ENCODE assay signal across 19 cellular contexts in the genomic region with DNA sequence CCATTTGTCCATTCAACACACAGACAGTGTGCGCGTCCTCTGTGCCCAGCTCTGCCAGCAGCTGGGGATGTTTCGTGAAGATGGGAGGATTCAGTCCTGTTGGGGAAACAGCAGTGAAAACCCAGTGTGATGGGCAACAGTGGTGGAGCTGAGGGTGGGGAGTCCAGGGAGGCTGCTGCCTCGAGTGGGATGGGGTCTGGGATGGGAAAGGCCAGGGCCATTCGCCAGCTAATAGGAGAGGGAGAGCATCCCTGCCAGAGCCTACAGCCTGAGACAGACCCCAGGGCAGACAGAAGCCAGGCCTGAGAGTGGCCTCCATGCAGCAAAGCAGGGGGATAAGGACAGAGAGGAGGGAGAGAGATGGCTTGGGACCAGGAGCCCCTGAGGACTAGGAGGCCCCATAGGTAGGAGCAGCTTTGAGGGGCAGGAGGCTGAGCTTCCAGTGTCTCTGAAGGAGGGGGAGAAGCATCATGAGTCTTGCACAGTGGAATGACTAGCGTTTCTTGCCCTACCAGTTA.
"Had no signal": no experiment of that assay in that cellular context is flagged by ENCODE, and none has a peak within 500 bp of the region (broad histone marks: within the 10 kb centered on the region; RNA-seq: fewer than 3 reads in every experiment).

No MANE protein-coding gene starts in this region.

- H3K4me3 Mint-ChIP-seq: activated CD4-positive, alpha-beta T cell treated with anti-CD3 and anti-CD28 coated beads for 36 hours; activated T-helper 17 cell treated with anti-CD3 and anti-CD28 coated beads, Interleukin-2, amount 50 U/mL, for 72 hours; natural killer cell treated with Interleukin-12 subunit alpha and Interleukin-12 subunit beta and Interleukin-15 and Interleukin-18, amount 100 ng/mL, for 72 hours; T-helper 2 cell treated with Interferon-gamma antibody and Interleukin-4, amounts not matched to agents 5 μg/mL and 100 μg/mL, for 36 hours had no signal

- H3K9me3 ChIP-seq: left lung, mucosa of descending colon, testis, transverse colon had no signal

- DNase-seq: activated CD4-positive, alpha-beta T cell treated with anti-CD3 and anti-CD28 coated beads for 36 hours; activated CD4-positive, CD25-positive, alpha-beta regulatory T cell; activated naive CD4-positive, alpha-beta T cell; cerebellar nuclear complex; effector memory CD4-positive, alpha-beta T cell; mesendoderm; mucosa of descending colon; stimulated activated naive CD4-positive, alpha-beta T cell; T-helper 1 cell; testis; transverse colon had no signal

- H3K36me3 Mint-ChIP-seq: activated naive CD4-positive, alpha-beta T cell treated with anti-CD3 and anti-CD28 coated beads, Interleukin-2, amount 50 U/mL, for 72 hours; natural killer cell treated with Interleukin-12 subunit alpha and Interleukin-12 subunit beta and Interleukin-15 and Interleukin-18, amount 100 ng/mL, for 72 hours had no signal

- H3K27ac ChIP-seq: coronary artery, left lung, testis, transverse colon had no signal

- H3K27me3 ChIP-seq: testis had no signal

- ATAC-seq: activated CD4-positive, alpha-beta T cell treated with anti-CD3 and anti-CD28 coated beads for 36 hours; activated naive CD4-positive, alpha-beta T cell treated with anti-CD3 and anti-CD28 coated beads, Interleukin-2, amount 50 U/mL, for 72 hours; activated T-helper 17 cell treated with anti-CD3 and anti-CD28 coated beads, Interleukin-2, amount 50 U/mL, for 72 hours; left lung; mucosa of descending colon had no signal

- H3K4me1 Mint-ChIP-seq: activated CD4-positive, alpha-beta T cell treated with anti-CD3 and anti-CD28 coated beads for 36 hours; activated T-helper 17 cell treated with anti-CD3 and anti-CD28 coated beads, Interleukin-2, amount 50 U/mL, for 72 hours had no signal

- H3K36me3 ChIP-seq: left lung, transverse colon had no signal

- H3K9me3 Mint-ChIP-seq: natural killer cell treated with Interleukin-12 subunit alpha and Interleukin-12 subunit beta and Interleukin-15 and Interleukin-18, amount 100 ng/mL, for 72 hours; T-helper 2 cell treated with Interferon-gamma antibody and Interleukin-4, amounts not matched to agents 5 μg/mL and 100 μg/mL, for 36 hours had no signal

- H3K4me1 ChIP-seq: left lung, testis, transverse colon had no signal

- H3K27ac Mint-ChIP-seq: activated CD4-positive, alpha-beta T cell treated with anti-CD3 and anti-CD28 coated beads for 36 hours; activated naive CD4-positive, alpha-beta T cell treated with anti-CD3 and anti-CD28 coated beads, Interleukin-2, amount 50 U/mL, for 72 hours; activated T-helper 17 cell treated with anti-CD3 and anti-CD28 coated beads, Interleukin-2, amount 50 U/mL, for 72 hours; natural killer cell treated with Interleukin-12 subunit alpha and Interleukin-12 subunit beta and Interleukin-15 and Interleukin-18, amount 100 ng/mL, for 72 hours; T-helper 2 cell treated with Interferon-gamma antibody and Interleukin-4, amounts not matched to agents 5 μg/mL and 100 μg/mL, for 36 hours had no signal

- H3K4me3 ChIP-seq: coronary artery, dorsolateral prefrontal cortex, left lung, lung, mucosa of descending colon, testis, transverse colon had no signal
